In the genomic region with DNA sequence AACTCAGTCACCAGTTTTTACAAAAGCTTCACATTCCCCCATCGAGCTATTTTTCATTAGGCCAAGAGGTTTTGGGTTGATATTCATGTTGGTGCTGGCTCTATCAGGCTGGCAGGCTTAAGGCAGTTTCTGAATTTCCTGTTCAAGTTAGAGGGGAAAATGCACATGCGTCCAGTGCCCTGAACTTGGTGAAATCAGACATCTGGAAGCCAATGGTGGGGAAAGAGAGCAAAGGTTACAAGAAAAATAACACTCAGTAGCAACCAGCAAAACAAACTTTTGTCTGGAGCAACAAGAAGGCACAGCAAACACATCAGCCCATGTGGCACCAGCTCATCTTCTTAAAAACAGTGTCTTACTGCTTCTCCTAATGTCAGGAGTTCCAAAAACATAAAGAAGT, we compare ENCODE assay signal across 1 cellular context.
TF ChIP-seq lines count a peak whose summit lies in the region.

No MANE protein-coding gene starts in this region.

TF ChIP-seq in GM23338, 12 proteins besides CTCF, POLR2A, EP300 and RAD21 (continued from another document):
- TF ChIP-seq, protein P1, sequence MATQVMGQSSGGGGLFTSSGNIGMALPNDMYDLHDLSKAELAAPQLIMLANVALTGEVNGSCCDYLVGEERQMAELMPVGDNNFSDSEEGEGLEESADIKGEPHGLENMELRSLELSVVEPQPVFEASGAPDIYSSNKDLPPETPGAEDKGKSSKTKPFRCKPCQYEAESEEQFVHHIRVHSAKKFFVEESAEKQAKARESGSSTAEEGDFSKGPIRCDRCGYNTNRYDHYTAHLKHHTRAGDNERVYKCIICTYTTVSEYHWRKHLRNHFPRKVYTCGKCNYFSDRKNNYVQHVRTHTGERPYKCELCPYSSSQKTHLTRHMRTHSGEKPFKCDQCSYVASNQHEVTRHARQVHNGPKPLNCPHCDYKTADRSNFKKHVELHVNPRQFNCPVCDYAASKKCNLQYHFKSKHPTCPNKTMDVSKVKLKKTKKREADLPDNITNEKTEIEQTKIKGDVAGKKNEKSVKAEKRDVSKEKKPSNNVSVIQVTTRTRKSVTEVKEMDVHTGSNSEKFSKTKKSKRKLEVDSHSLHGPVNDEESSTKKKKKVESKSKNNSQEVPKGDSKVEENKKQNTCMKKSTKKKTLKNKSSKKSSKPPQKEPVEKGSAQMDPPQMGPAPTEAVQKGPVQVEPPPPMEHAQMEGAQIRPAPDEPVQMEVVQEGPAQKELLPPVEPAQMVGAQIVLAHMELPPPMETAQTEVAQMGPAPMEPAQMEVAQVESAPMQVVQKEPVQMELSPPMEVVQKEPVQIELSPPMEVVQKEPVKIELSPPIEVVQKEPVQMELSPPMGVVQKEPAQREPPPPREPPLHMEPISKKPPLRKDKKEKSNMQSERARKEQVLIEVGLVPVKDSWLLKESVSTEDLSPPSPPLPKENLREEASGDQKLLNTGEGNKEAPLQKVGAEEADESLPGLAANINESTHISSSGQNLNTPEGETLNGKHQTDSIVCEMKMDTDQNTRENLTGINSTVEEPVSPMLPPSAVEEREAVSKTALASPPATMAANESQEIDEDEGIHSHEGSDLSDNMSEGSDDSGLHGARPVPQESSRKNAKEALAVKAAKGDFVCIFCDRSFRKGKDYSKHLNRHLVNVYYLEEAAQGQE (IDR thresholded peaks at IDR 0.05; ENCODE audit: unreplicated experiment): no peak
- no peak for TF ChIP-seq ZNF114 (CRISPR knock-in tag; IDR thresholded peaks at IDR 0.05)
- no peak for TF ChIP-seq POLR2AphosphoS5 (IDR thresholded peaks at IDR 0.05; ENCODE audit: low read depth)
- TF ChIP-seq STAT1 (IDR thresholded peaks at IDR 0.05; ENCODE audit: unreplicated experiment): no peak
- no peak for TF ChIP-seq CREB1 (CRISPR knock-in tag; IDR thresholded peaks at IDR 0.05; ENCODE audit: low read depth)
- no peak for TF ChIP-seq ZNF331 (CRISPR knock-in tag; IDR thresholded peaks at IDR 0.05; ENCODE audit: low read depth)
- TF ChIP-seq JUNB (IDR thresholded peaks at IDR 0.05; ENCODE audit: unreplicated experiment): no peak
- TF ChIP-seq, protein P2, sequence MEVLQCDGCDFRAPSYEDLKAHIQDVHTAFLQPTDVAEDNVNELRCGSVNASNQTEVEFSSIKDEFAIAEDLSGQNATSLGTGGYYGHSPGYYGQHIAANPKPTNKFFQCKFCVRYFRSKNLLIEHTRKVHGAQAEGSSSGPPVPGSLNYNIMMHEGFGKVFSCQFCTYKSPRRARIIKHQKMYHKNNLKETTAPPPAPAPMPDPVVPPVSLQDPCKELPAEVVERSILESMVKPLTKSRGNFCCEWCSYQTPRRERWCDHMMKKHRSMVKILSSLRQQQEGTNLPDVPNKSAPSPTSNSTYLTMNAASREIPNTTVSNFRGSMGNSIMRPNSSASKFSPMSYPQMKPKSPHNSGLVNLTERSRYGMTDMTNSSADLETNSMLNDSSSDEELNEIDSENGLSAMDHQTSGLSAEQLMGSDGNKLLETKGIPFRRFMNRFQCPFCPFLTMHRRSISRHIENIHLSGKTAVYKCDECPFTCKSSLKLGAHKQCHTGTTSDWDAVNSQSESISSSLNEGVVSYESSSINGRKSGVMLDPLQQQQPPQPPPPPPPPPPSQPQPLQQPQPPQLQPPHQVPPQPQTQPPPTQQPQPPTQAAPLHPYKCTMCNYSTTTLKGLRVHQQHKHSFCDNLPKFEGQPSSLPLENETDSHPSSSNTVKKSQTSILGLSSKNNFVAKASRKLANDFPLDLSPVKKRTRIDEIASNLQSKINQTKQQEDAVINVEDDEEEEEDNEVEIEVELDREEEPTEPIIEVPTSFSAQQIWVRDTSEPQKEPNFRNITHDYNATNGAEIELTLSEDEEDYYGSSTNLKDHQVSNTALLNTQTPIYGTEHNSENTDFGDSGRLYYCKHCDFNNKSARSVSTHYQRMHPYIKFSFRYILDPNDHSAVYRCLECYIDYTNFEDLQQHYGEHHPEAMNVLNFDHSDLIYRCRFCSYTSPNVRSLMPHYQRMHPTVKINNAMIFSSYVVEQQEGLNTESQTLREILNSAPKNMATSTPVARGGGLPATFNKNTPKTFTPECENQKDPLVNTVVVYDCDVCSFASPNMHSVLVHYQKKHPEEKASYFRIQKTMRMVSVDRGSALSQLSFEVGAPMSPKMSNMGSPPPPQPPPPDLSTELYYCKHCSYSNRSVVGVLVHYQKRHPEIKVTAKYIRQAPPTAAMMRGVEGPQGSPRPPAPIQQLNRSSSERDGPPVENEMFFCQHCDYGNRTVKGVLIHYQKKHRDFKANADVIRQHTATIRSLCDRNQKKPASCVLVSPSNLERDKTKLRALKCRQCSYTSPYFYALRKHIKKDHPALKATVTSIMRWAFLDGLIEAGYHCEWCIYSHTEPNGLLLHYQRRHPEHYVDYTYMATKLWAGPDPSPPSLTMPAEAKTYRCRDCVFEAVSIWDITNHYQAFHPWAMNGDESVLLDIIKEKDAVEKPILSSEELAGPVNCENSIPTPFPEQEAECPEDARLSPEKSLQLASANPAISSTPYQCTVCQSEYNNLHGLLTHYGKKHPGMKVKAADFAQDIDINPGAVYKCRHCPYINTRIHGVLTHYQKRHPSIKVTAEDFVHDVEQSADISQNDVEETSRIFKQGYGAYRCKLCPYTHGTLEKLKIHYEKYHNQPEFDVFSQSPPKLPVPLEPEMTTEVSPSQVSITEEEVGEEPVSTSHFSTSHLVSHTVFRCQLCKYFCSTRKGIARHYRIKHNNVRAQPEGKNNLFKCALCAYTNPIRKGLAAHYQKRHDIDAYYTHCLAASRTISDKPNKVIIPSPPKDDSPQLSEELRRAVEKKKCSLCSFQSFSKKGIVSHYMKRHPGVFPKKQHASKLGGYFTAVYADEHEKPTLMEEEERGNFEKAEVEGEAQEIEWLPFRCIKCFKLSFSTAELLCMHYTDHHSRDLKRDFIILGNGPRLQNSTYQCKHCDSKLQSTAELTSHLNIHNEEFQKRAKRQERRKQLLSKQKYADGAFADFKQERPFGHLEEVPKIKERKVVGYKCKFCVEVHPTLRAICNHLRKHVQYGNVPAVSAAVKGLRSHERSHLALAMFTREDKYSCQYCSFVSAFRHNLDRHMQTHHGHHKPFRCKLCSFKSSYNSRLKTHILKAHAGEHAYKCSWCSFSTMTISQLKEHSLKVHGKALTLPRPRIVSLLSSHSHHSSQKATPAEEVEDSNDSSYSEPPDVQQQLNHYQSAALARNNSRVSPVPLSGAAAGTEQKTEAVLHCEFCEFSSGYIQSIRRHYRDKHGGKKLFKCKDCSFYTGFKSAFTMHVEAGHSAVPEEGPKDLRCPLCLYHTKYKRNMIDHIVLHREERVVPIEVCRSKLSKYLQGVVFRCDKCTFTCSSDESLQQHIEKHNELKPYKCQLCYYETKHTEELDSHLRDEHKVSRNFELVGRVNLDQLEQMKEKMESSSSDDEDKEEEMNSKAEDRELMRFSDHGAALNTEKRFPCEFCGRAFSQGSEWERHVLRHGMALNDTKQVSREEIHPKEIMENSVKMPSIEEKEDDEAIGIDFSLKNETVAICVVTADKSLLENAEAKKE (CRISPR knock-in tag; IDR thresholded peaks at IDR 0.05): no peak
